13 cellular contexts compared by ENCODE assay signal in genomic region chr2:136242687-136243277, GRCh38.
A peak's percentile ranks its signal among the peaks of the same experiment; 100 is the strongest.
DNase-seq lines count a peak whose midpoint lies in the region; ATAC-seq and TF ChIP-seq lines count a peak whose summit lies in the region.
"Had no signal": no experiment of that assay in that cellular context is flagged by ENCODE, and none has a peak within 500 bp of the region (broad histone marks: within the 10 kb centered on the region; RNA-seq: fewer than 3 reads in every experiment).

No MANE protein-coding gene starts in this region.

- peak overlapping the region; percentile 98 for H3K27ac Mint-ChIP-seq in T-helper 17 cell

- DNase-seq in T-helper 17 cell (no peak), mucosa of descending colon (no peak), HAP-1 (ENCODE audit: low spot score in 2 of 2) (no peak), H4 (ENCODE audit: low spot score) (no peak), NCI-H1417 (lab: John Stamatoyannopoulos, UW) (no peak)
- DNase-seq in activated effector memory CD4-positive, alpha-beta T cell treated with anti-CD3 and anti-CD28 coated beads, Interleukin-2, amount 50 U/mL, for 16 hours = peak; percentile 74
- DNase-seq: left cardiac atrium, NCI-H187 treated with DMSO at 0.1 percent for 48 hours had no signal

- TF ChIP-seq CTCF in mucosa of descending colon (IDR thresholded peaks at IDR 0.05) = no peak

- peak overlapping the region; percentile 32 for H3K4me3 Mint-ChIP-seq in T-helper 17 cell

- H4K20me1 ChIP-seq in BLaER1 = no peaks in the 10 kb centered on the region

- peak overlapping the region; percentile 17; the same call in 1 of the 2 replicates for H3K9ac ChIP-seq in BLaER1

- in situ Hi-C loops in HAP-1 (cut with MboI; ENCODE audit: low sequenced_read_pairs) = no loop called here

- peaks cover 100% of the 10 kb centered on the region for H3K4me1 ChIP-seq in BLaER1
- peaks cover 10% of the 10 kb centered on the region for H3K4me1 ChIP-seq in mucosa of descending colon (ENCODE audit: low read depth)
- no peaks in the 10 kb centered on the region for H3K4me1 ChIP-seq in HAP-1

- H3K27me3 ChIP-seq in BLaER1 (no peaks in the 10 kb centered on the region), HAP-1 (ENCODE audit: low read depth) (no peaks in the 10 kb centered on the region)
- H3K27me3 ChIP-seq: adrenal gland, esophagus muscularis mucosa, SJSA1 had no signal

- peak overlapping the region; percentile 90 for H3K27ac ChIP-seq in BLaER1
- H3K27ac ChIP-seq: esophagus muscularis mucosa, SJSA1 had no signal

- H3K4me3 ChIP-seq in BLaER1 (no peak overlapping the region), mucosa of descending colon (no peak overlapping the region), HAP-1 (no peak overlapping the region)
- H3K4me3 ChIP-seq: adrenal gland, esophagus muscularis mucosa, SJSA1 had no signal

- peak; percentile 21 for ATAC-seq in T-helper 17 cell
- peak; percentile 55 for ATAC-seq in mucosa of descending colon
- ATAC-seq in HG02763 (IDR thresholded peaks at IDR 0.05; ENCODE audit: unreplicated experiment) = no peak

- peak overlapping the region; percentile 86 for H3K4me2 ChIP-seq in BLaER1

- intact Hi-C loops in mucosa of descending colon (cut with DNase I, micrococcal nuclease) = no loop called here

- no peaks in the 10 kb centered on the region for H3K9me3 ChIP-seq in BLaER1
- no peaks in the 10 kb centered on the region for H3K9me3 ChIP-seq in T-helper 17 cell (ENCODE audit: control insufficient read depth, low read length, poor library complexity, severe bottlenecking)
- no peaks in the 10 kb centered on the region for H3K9me3 ChIP-seq in mucosa of descending colon
- no peaks in the 10 kb centered on the region for H3K9me3 ChIP-seq in HAP-1
- H3K9me3 ChIP-seq: adrenal gland, esophagus muscularis mucosa, SJSA1 had no signal

- no peaks in the 10 kb centered on the region for H3K27me3 Mint-ChIP-seq in T-helper 17 cell

- H3K36me3 ChIP-seq in BLaER1 = no peaks in the 10 kb centered on the region
- H3K36me3 ChIP-seq in mucosa of descending colon (ENCODE audit: low read depth) = no peaks in the 10 kb centered on the region
- no peaks in the 10 kb centered on the region for H3K36me3 ChIP-seq in HAP-1 (replicated peaks)
- H3K36me3 ChIP-seq: adrenal gland, esophagus muscularis mucosa, SJSA1 had no signal

- peaks cover 40% of the 10 kb centered on the region for H3K4me1 Mint-ChIP-seq in T-helper 17 cell

- no peaks in the 10 kb centered on the region for H3K36me3 Mint-ChIP-seq in T-helper 17 cell (ENCODE audit: low read depth)
